In the genomic region with DNA sequence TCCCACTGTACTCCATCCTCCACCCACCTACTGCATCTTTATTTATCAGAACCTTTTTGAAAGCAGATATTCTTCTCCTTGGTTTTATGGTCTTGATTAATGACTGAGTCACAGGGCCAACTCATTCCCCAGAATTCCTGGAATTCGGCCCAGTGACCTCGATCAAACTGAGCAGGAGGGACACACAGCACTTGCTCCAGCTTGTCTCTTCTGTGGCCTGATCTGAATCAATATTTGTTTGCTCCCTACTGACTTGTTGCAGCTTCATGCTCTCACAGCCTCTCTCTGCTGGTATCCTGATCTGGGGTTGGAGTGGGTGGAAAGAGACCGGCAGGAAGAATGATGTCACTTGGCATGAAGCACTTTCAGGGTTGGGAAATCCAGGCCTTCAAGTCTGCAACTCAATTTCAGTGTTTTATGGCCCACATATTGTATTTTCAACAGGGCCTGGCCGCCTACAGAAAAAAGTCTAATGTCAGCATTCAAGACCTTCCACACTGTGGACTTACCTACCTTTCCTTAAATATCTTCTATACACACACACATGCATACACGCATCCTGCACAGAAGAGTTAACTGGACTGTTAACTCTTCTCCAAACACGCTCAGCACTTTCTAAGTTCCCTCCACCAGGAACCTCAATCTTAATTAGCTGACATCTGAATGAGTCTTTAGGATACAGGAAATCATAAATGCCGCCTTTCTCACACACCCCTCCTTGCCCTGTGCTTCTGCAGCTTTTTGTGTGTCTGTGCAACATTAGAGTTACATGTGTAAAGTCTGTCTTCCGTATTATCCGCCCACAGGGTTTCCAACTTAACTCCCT, we compare ENCODE assay signal across 9 cellular contexts. TPM values are rescaled to one million over a fixed set of nuclear protein-coding genes. Genes with fewer than 3 reads are reported as not detected.
DNase-seq lines count a peak whose midpoint lies in the region; ATAC-seq and TF ChIP-seq lines count a peak whose summit lies in the region.
"Had no signal": no experiment of that assay in that cellular context is flagged by ENCODE, and none has a peak within 500 bp of the region (broad histone marks: within the 10 kb centered on the region; RNA-seq: fewer than 3 reads in every experiment).

No MANE protein-coding gene starts in this region.

- peaks cover 8 to 85% (median 76%) of the 10 kb centered on the region in 4 donors for H3K4me1 ChIP-seq in tibial nerve

- H3K27ac ChIP-seq in brain microvascular endothelial cell (peak overlapping the region; percentile 99), tibial nerve (peak overlapping the region; percentile 39 to 100 (median 98))
- H3K27ac ChIP-seq: BLaER1 had no signal

- peak; percentile 85 for ATAC-seq in left lobe of liver
- ATAC-seq in GM21381 (IDR thresholded peaks at IDR 0.05; ENCODE audit: unreplicated experiment), result no peak
- no peak for ATAC-seq in GM19463 (IDR thresholded peaks at IDR 0.05; ENCODE audit: unreplicated experiment)

- in situ Hi-C loops in brain microvascular endothelial cell (cut with HindIII; ENCODE audit: low pct_ligation_motif_present, low sequenced_read_pairs), result no loop called here

- H3K27me3 ChIP-seq in brain microvascular endothelial cell (replicated peaks) (no peaks in the 10 kb centered on the region), tibial nerve (no peaks in the 10 kb centered on the region)
- H3K27me3 ChIP-seq: BLaER1 had no signal

- H3K9me3 ChIP-seq in tibial nerve, result no peaks in the 10 kb centered on the region
- H3K9me3 ChIP-seq: BLaER1 had no signal

- WGBS in tibial nerve, 2 donors, result 8 to 13% methylated on average over 9 of the region's 9 CpGs

- H3K4me3 ChIP-seq in brain microvascular endothelial cell (ENCODE audit: low read depth, low read length) (peak overlapping the region; percentile 71), tibial nerve (peak overlapping the region in 2 of 4 donors; percentile 11 to 97)
- H3K4me3 ChIP-seq: BLaER1 had no signal

- peak in 1 of 2 donors; percentile 91 for TF ChIP-seq EP300 in tibial nerve (IDR thresholded peaks at IDR 0.05)

- H3K36me3 ChIP-seq in brain microvascular endothelial cell (replicated peaks), result peaks cover 74% of the 10 kb centered on the region
- H3K36me3 ChIP-seq in tibial nerve, result peaks cover 0 to 6% (median 0%) of the 10 kb centered on the region in 3 donors

- DNase-seq in NCI-H1417 (lab: John Stamatoyannopoulos, UW) (peak in 2 of 3 experiments; percentile 28 to 39), NCI-H1417 treated with DMSO at 0.1 percent for 48 hours (lab: John Stamatoyannopoulos, UW) (no peak), NCI-H2029 treated with DMSO at 0.1 percent for 48 hours (lab: John Stamatoyannopoulos, UW) (peak; percentile 32), brain microvascular endothelial cell (peak; percentile 96), left lobe of liver (ENCODE audit: low spot score) (peak; percentile 92), tibial nerve (ENCODE audit: low spot score in 2 of 2) (peak; percentile 50 to 81)

- no peak for TF ChIP-seq POLR2A in tibial nerve (IDR thresholded peaks at IDR 0.05)

- TF ChIP-seq CTCF in brain microvascular endothelial cell (IDR thresholded peaks at IDR 0.05; ENCODE audit: low read depth, low read length, missing control alignments), result no peak
- TF ChIP-seq CTCF in tibial nerve (IDR thresholded peaks at IDR 0.05), result no peak

RNA-seq across cellular contexts. Expression of a gene that starts 4.6 kb away (rescaled TPM):
- 61.3 TPM for total RNA-seq in left lobe of liver
- total RNA-seq in tibial nerve, result 1,000 to 10,000 TPM in 2 of 4 donors, 100 to 1,000 TPM in 2; 747 to 1,181 (median 1,009) TPM

Comparison
In these comparisons a context has a peak if more than half of its experiments do, and no peak if none do; other contexts are left out.
1. RNA of a gene that starts 4.6 kb away (total RNA-seq): 747 to 1,181 TPM in tibial nerve; 61.3 TPM in left lobe of liver (single experiment); every median in the first group is over 10 times any median in the second.